Comparison of ENCODE assay signal across 19 cellular contexts in the genomic region with DNA sequence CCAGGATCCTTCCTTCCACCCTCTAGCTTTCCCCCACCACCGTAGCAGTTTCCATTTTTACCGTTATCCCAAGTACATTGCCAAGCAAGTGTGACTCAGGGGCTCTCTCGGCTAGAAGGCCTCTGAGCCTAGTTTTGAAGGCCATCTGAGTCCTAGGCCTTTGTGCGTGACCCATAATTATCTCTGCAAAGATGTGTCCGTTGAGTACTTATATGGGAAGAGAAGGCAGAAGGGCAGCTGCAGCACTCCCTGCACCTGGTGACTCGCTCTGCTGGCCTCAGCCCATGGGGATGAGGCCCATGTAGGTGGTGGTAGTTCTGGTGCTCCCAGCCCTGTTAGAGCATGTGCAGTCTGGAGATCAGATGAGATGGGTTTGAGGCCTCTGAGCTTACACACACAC.
DNase-seq lines count a peak whose midpoint lies in the region; TF ChIP-seq lines count a peak whose summit lies in the region.
"Had no signal": no experiment of that assay in that cellular context is flagged by ENCODE, and none has a peak within 500 bp of the region (broad histone marks: within the 10 kb centered on the region; RNA-seq: fewer than 3 reads in every experiment).

No MANE protein-coding gene starts in this region.

- DNase-seq in HT1080 (ENCODE audit: low read depth): peak; percentile 13
- DNase-seq in SK-N-MC (ENCODE audit: low read depth, low spot score): no peak
- DNase-seq in foreskin fibroblast: peak; percentile 28 to 56
- no peak for DNase-seq in tibial artery
- DNase-seq in amniotic stem cell (lab: John Stamatoyannopoulos, UW): no peak
- DNase-seq in NOMO-1 (lab: John Stamatoyannopoulos, UW; ENCODE audit: unreplicated experiment in 2 of 2): no peak
- no peak for DNase-seq in HK-2 (ENCODE audit: unreplicated experiment)
- DNase-seq: activated CD4-positive, alpha-beta T cell treated with anti-CD3 and anti-CD28 coated beads, Interleukin-2, amount 10 ng/mL, durations not matched to agents 24 days and 14 days; activated CD8-positive, alpha-beta memory T cell treated with anti-CD3 and anti-CD28 coated beads, Interleukin-2, amount 50 U/mL, for 48 hours; activated effector memory CD4-positive, alpha-beta T cell treated with anti-CD3 and anti-CD28 coated beads, Interleukin-2, amount 50 U/mL, for 16 hours; BE2C; effector CD8-positive, alpha-beta T cell; esophagus squamous epithelium; heart right ventricle; NCI-H1694; NCI-H446; ovary; stimulated activated naive B cell treated with anti-CD40 and anti-IgM and Interleukin-4, amounts not matched to agents 10 μg/mL and 1 μg/mL and 100 μg/mL, for 72 hours; T-cell had no signal

- H3K27me3 ChIP-seq in tibial artery: no peaks in the 10 kb centered on the region
- H3K27me3 ChIP-seq: BE2C, esophagus squamous epithelium, heart right ventricle, ovary had no signal

- intact Hi-C loops in tibial artery (cut with DNase I; ENCODE audit: low total_unique reads): no loop called here

- H3K27ac ChIP-seq in SK-N-MC (peak overlapping the region; percentile 40; the same call in 1 of the 2 replicates), tibial artery (peak overlapping the region; percentile 64 to 68)
- H3K27ac ChIP-seq: esophagus squamous epithelium, ovary had no signal

- H3K9me3 ChIP-seq in SK-N-MC (ENCODE audit: low read depth, low read length) (no peaks in the 10 kb centered on the region), tibial artery (peaks cover 0 to 9% (median 0%) of the 10 kb centered on the region in 3 donors)
- H3K9me3 ChIP-seq: BE2C had no signal

- no peak overlapping the region for H3K9ac ChIP-seq in SK-N-MC (ENCODE audit: insufficient read length)

- no peak for TF ChIP-seq CTCF in foreskin fibroblast (IDR thresholded peaks at IDR 0.05; ENCODE audit: low read depth, low read length)
- no peak for TF ChIP-seq CTCF in tibial artery (IDR thresholded peaks at IDR 0.05)

- no peak overlapping the region for H3K4me3 ChIP-seq in SK-N-MC
- no peak overlapping the region for H3K4me3 ChIP-seq in foreskin fibroblast (ENCODE audit: low read depth in 1 of 2, low read length in 2 of 2)
- no peak overlapping the region for H3K4me3 ChIP-seq in tibial artery
- H3K4me3 ChIP-seq: esophagus squamous epithelium, heart right ventricle, ovary had no signal

- peaks cover 0 to 65% (median 25%) of the 10 kb centered on the region in 4 donors for H3K4me1 ChIP-seq in tibial artery
- H3K4me1 ChIP-seq: BE2C had no signal

- no peaks in the 10 kb centered on the region for H3K36me3 ChIP-seq in SK-N-MC (ENCODE audit: insufficient read depth, low read length)
- no peaks in the 10 kb centered on the region for H3K36me3 ChIP-seq in tibial artery
- H3K36me3 ChIP-seq: BE2C, esophagus squamous epithelium, heart right ventricle, ovary had no signal

Comparison
In these comparisons a context has a peak if more than half of its experiments do, and no peak if none do; other contexts are left out.
1. DNase-seq: peak in HT1080 (single experiment) and foreskin fibroblast (2 of 2); none in SK-N-MC (single experiment), tibial artery (0 of 2), amniotic stem cell (single experiment), NOMO-1 (0 of 2) and HK-2 (single experiment).